In the genomic region with DNA sequence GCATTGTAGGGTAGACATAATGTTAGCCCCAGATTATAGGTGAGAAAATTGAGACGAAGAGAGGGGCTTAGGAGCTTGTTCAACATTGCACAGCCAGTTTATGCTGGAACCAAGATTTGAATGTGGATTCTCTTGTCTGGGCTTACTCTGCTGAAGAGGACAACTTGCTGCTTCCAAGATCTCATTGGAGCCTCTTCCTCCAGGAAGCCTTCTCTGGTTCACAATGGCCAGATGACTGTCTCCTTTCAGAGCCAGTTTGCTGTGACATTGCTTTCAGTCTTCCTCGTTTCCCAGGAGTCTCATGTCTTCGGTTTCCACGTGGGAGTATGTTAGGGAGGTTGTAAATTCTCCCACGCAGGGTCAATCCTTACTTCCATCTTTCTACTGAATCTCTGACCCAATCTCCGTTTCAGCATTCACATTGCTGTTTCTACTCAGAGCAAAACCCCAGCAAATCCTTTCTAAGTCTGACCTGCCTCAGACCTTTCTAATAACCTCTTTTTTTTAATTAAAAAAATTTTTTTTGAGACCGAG, we compare ENCODE assay signal across 29 cellular contexts.
"Had no signal": no experiment of that assay in that cellular context is flagged by ENCODE, and none has a peak within 500 bp of the region (broad histone marks: within the 10 kb centered on the region; RNA-seq: fewer than 3 reads in every experiment).

No MANE protein-coding gene starts in this region.

- H3K36me3 Mint-ChIP-seq: immature natural killer cell, mesothelial cell of epicardium had no signal

- H3K27me3 ChIP-seq: colonic mucosa had no signal

- H3K4me1 Mint-ChIP-seq: immature natural killer cell, mesothelial cell of epicardium, naive B cell had no signal

- H3K36me3 ChIP-seq: colonic mucosa, esophagus squamous epithelium, gastrocnemius medialis, heart left ventricle, left lung, lower lobe of right lung had no signal

- H3K4me3 ChIP-seq: colonic mucosa, esophagus squamous epithelium, gastrocnemius medialis, heart left ventricle, hepatocyte, left lung, lower lobe of right lung, mucosa of descending colon had no signal

- H3K27ac Mint-ChIP-seq: dendritic cell treated with granulocyte-macrophage colony-stimulating factor and Interleukin-4, amounts not matched to agents 40 ng/mL and 50 ng/mL, for 4 days; effector memory CD8-positive, alpha-beta T cell; endodermal cell; immature natural killer cell; mesothelial cell of epicardium; naive B cell had no signal

- H3K4me1 ChIP-seq: colonic mucosa, esophagus squamous epithelium, gastrocnemius medialis, heart left ventricle, left lung, lower lobe of right lung had no signal

- FAIRE-seq: endometrium, kidney had no signal

- DNase-seq: colonic mucosa; cortex of kidney; effector CD8-positive, alpha-beta T cell; effector memory CD8-positive, alpha-beta T cell; endodermal cell; erythroblast; esophagus squamous epithelium; foreskin fibroblast; foreskin melanocyte; gastrocnemius medialis; heart left ventricle; hypothalamus; immature natural killer cell; islet precursor cell; kidney; kidney glomerular epithelial cell; left colon; left lung; left ventricle myocardium superior; lower lobe of right lung; mesenchymal stem cell; mucosa of descending colon; naive B cell had no signal

- H3K27ac ChIP-seq: colonic mucosa, epithelial cell of prostate, esophagus squamous epithelium, gastrocnemius medialis, heart left ventricle, hepatocyte, left lung, lower lobe of right lung had no signal

- H3K9me3 ChIP-seq: colonic mucosa, esophagus squamous epithelium, gastrocnemius medialis, lower lobe of right lung, mucosa of descending colon had no signal

- ATAC-seq: effector memory CD8-positive, alpha-beta T cell; esophagus mucosa; gastrocnemius medialis; heart left ventricle; left colon; left lung; left ventricle myocardium superior; lower lobe of right lung; mucosa of descending colon had no signal

- H3K4me3 Mint-ChIP-seq: dendritic cell treated with granulocyte-macrophage colony-stimulating factor and Interleukin-4, amounts not matched to agents 40 ng/mL and 50 ng/mL, for 4 days; effector memory CD8-positive, alpha-beta T cell; endodermal cell; immature natural killer cell; mesothelial cell of epicardium had no signal
